ENCODE assay signal across 23 cellular contexts in genomic region chr18:35063875-35064274, GRCh38.
"Had no signal": no experiment of that assay in that cellular context is flagged by ENCODE, and none has a peak within 500 bp of the region (broad histone marks: within the 10 kb centered on the region; RNA-seq: fewer than 3 reads in every experiment).

No MANE protein-coding gene starts in this region.

- H3K4me1 ChIP-seq: colonic mucosa, vagina had no signal

- H3K27me3 Mint-ChIP-seq: activated CD4-positive, alpha-beta T cell treated with anti-CD3 and anti-CD28 coated beads for 36 hours; activated naive CD8-positive, alpha-beta T cell treated with anti-CD3 and anti-CD28 coated beads for 36 hours; progenitor cell of endocrine pancreas; stimulated activated naive CD8-positive, alpha-beta T cell treated with anti-CD3 and anti-CD28 coated beads, Interleukin-15, Interleukin-2, amounts not matched to agents 100 ng/mL and 50 ng/mL, for 24 hours; T-cell; type B pancreatic cell had no signal

- H3K9me3 Mint-ChIP-seq: activated naive CD8-positive, alpha-beta T cell treated with anti-CD3 and anti-CD28 coated beads for 36 hours; activated T-cell treated with anti-CD3 and anti-CD28 coated beads, Interleukin-2, amount 50 U/mL, for 72 hours; stimulated activated effector memory CD8-positive, alpha-beta T cell treated with anti-CD3 and anti-CD28 coated beads, Interleukin-12 subunit alpha, Interleukin-12 subunit beta, amount 100 ng/mL, for 72 hours; stimulated activated naive CD8-positive, alpha-beta T cell treated with anti-CD3 and anti-CD28 coated beads, Interleukin-15, Interleukin-2, amounts not matched to agents 100 ng/mL and 50 ng/mL, for 24 hours; T-cell; type B pancreatic cell had no signal

- H3K4me3 ChIP-seq: adrenal gland, body of pancreas, colonic mucosa, ovary, sigmoid colon, thoracic aorta, vagina had no signal

- ATAC-seq: activated CD4-positive, alpha-beta T cell treated with anti-CD3 and anti-CD28 coated beads for 36 hours; activated T-cell treated with anti-CD3 and anti-CD28 coated beads, Interleukin-2, amount 50 U/mL, for 72 hours; body of pancreas; stimulated activated effector memory CD8-positive, alpha-beta T cell treated with anti-CD3 and anti-CD28 coated beads, Interleukin-12 subunit alpha, Interleukin-12 subunit beta, amount 100 ng/mL, for 72 hours; T-cell had no signal

- H3K36me3 Mint-ChIP-seq: stimulated activated effector memory CD8-positive, alpha-beta T cell treated with anti-CD3 and anti-CD28 coated beads, Interleukin-12 subunit alpha, Interleukin-12 subunit beta, amount 100 ng/mL, for 72 hours; type B pancreatic cell had no signal

- DNase-seq: activated CD4-positive, alpha-beta T cell treated with anti-CD3 and anti-CD28 coated beads for 36 hours; activated CD4-positive, CD25-positive, alpha-beta regulatory T cell; activated naive CD4-positive, alpha-beta T cell; activated naive CD8-positive, alpha-beta T cell treated with anti-CD3 and anti-CD28 coated beads for 36 hours; activated T-cell treated with anti-CD3 and anti-CD28 coated beads for 4 hours; activated T-cell treated with anti-CD3 and anti-CD28 coated beads, Interleukin-2, amount 50 U/mL, for 72 hours; adrenal gland; aorta; colonic mucosa; effector CD8-positive, alpha-beta T cell; islet precursor cell; ovary; sigmoid colon; small intestine; stimulated activated CD4-positive, alpha-beta T cell treated with anti-CD3 and anti-CD28 coated beads, Interleukin-4, amount 100 ng/mL, for 24 hours; T-cell had no signal

- H3K4me3 Mint-ChIP-seq: activated CD4-positive, alpha-beta T cell treated with anti-CD3 and anti-CD28 coated beads for 36 hours; activated naive CD8-positive, alpha-beta T cell treated with anti-CD3 and anti-CD28 coated beads for 36 hours; activated T-cell treated with anti-CD3 and anti-CD28 coated beads, Interleukin-2, amount 50 U/mL, for 72 hours; stimulated activated effector memory CD8-positive, alpha-beta T cell treated with anti-CD3 and anti-CD28 coated beads, Interleukin-12 subunit alpha, Interleukin-12 subunit beta, amount 100 ng/mL, for 72 hours; stimulated activated naive CD8-positive, alpha-beta T cell treated with anti-CD3 and anti-CD28 coated beads, Interleukin-15, Interleukin-2, amounts not matched to agents 100 ng/mL and 50 ng/mL, for 24 hours; T-cell; type B pancreatic cell had no signal

- H3K27me3 ChIP-seq: adrenal gland, body of pancreas, colonic mucosa, ovary, sigmoid colon, vagina had no signal

- H3K9me3 ChIP-seq: adrenal gland, body of pancreas, colonic mucosa, ovary, sigmoid colon, thoracic aorta, vagina had no signal

- H3K27ac Mint-ChIP-seq: activated CD4-positive, alpha-beta T cell treated with anti-CD3 and anti-CD28 coated beads for 36 hours; activated naive CD8-positive, alpha-beta T cell treated with anti-CD3 and anti-CD28 coated beads for 36 hours; activated T-cell treated with anti-CD3 and anti-CD28 coated beads, Interleukin-2, amount 50 U/mL, for 72 hours; progenitor cell of endocrine pancreas; stimulated activated effector memory CD8-positive, alpha-beta T cell treated with anti-CD3 and anti-CD28 coated beads, Interleukin-12 subunit alpha, Interleukin-12 subunit beta, amount 100 ng/mL, for 72 hours; stimulated activated naive CD8-positive, alpha-beta T cell treated with anti-CD3 and anti-CD28 coated beads, Interleukin-15, Interleukin-2, amounts not matched to agents 100 ng/mL and 50 ng/mL, for 24 hours; type B pancreatic cell had no signal

- H3K27ac ChIP-seq: adrenal gland, body of pancreas, colonic mucosa, ovary, sigmoid colon, thoracic aorta, vagina had no signal

- H3K36me3 ChIP-seq: adrenal gland, colonic mucosa, ovary, sigmoid colon, thoracic aorta, vagina had no signal
